ENCODE assay signal across 8 cellular contexts in the genomic region with DNA sequence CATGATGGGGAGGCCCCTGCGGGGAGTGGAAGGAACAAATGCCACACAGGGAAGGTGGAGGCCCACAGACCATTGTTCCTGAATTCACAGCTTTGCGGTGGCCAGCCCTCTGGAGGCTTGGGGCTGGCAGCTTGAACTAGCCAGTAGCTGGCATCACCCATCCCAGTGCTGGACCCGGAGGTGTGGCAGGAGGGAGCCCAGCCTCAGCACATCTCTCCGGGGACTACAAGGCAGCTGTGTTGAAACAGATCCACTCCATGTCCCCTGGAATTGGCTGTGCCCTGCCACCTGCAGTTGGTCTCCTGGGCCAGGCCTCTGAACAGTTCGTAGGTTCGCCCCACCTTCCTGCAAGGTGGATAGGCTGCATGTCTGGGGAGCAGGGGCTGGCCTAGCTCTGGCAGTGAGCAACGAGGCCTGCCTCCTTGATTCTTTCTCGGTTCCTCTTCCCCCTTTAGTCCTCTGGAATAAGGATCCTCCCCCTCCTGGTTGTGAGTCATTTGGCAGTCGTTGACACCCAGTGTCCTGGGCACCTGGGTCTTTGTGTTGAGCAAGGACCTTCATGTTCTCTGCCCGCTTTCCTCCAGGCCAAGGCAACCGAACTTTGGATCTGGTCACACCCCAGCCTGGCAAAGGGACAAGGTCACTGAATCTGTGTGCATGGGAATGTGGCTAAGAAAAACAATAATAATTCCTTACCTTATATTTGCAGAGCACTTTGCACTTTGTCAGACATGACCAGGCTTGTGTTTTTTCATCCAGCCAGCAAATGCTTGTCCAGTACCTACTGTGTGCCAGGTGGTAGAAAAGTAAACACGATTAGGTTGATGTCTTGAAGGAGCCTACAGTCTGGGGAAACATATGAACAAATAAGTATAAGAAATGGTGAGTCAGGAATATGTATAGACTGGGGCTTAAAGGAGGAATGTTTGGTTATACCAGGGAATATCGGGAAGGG. TPM values are rescaled to one million over a fixed set of nuclear protein-coding genes. Genes with fewer than 3 reads are reported as not detected.
DNase-seq lines count a peak whose midpoint lies in the region; ATAC-seq and TF ChIP-seq lines count a peak whose summit lies in the region.

No MANE protein-coding gene starts in this region.

- no peak overlapping the region for H3K4me3 Mint-ChIP-seq in activated naive CD8-positive, alpha-beta T cell treated with anti-CD3 and anti-CD28 coated beads, Interleukin-2, amount 10 ng/mL, durations not matched to agents 7 days and 5 days
- H3K4me3 Mint-ChIP-seq in activated naive CD8-positive, alpha-beta T cell treated with anti-CD3 and anti-CD28 coated beads, Interleukin-2, amount 50 U/mL, for 24 hours = no peak overlapping the region

- H3K4me1 Mint-ChIP-seq in activated naive CD8-positive, alpha-beta T cell treated with anti-CD3 and anti-CD28 coated beads, Interleukin-2, amount 10 ng/mL, durations not matched to agents 7 days and 5 days = peaks cover 4% of the 10 kb centered on the region
- peaks cover 13% of the 10 kb centered on the region for H3K4me1 Mint-ChIP-seq in activated naive CD8-positive, alpha-beta T cell treated with anti-CD3 and anti-CD28 coated beads, Interleukin-2, amount 50 U/mL, for 24 hours

- 38% methylated on average over 13 of the region's 13 CpGs for WGBS in aorta, 2 donors

- H3K36me3 Mint-ChIP-seq in activated naive CD8-positive, alpha-beta T cell treated with anti-CD3 and anti-CD28 coated beads, Interleukin-2, amount 10 ng/mL, durations not matched to agents 7 days and 5 days = peaks cover 6% of the 10 kb centered on the region
- peaks cover 4% of the 10 kb centered on the region for H3K36me3 Mint-ChIP-seq in activated naive CD8-positive, alpha-beta T cell treated with anti-CD3 and anti-CD28 coated beads, Interleukin-2, amount 50 U/mL, for 24 hours (ENCODE audit: low read depth)

- H3K4me3 ChIP-seq in left lung (no peak overlapping the region), aorta (ENCODE audit: low read length in 2 of 2) (no peak overlapping the region)

- H3K27me3 Mint-ChIP-seq in activated naive CD8-positive, alpha-beta T cell treated with anti-CD3 and anti-CD28 coated beads, Interleukin-2, amount 10 ng/mL, durations not matched to agents 7 days and 5 days = no peaks in the 10 kb centered on the region
- no peaks in the 10 kb centered on the region for H3K27me3 Mint-ChIP-seq in activated naive CD8-positive, alpha-beta T cell treated with anti-CD3 and anti-CD28 coated beads, Interleukin-2, amount 50 U/mL, for 24 hours

- H3K4me1 ChIP-seq in left lung (peaks cover 29 to 70% of the 10 kb centered on the region in 2 donors), aorta (ENCODE audit: control insufficient read depth in 1 of 2, insufficient read depth in 2 of 2, low read length in 2 of 2) (no peaks in the 10 kb centered on the region)

- H3K9me3 Mint-ChIP-seq in activated naive CD8-positive, alpha-beta T cell treated with anti-CD3 and anti-CD28 coated beads, Interleukin-2, amount 10 ng/mL, durations not matched to agents 7 days and 5 days = no peaks in the 10 kb centered on the region
- no peaks in the 10 kb centered on the region for H3K9me3 Mint-ChIP-seq in activated naive CD8-positive, alpha-beta T cell treated with anti-CD3 and anti-CD28 coated beads, Interleukin-2, amount 50 U/mL, for 24 hours

- no peaks in the 10 kb centered on the region for H3K9me3 ChIP-seq in left lung
- H3K9me3 ChIP-seq in aorta (ENCODE audit: control insufficient read depth, low read length) = no peaks in the 10 kb centered on the region

- DNase-seq in activated naive CD8-positive, alpha-beta T cell treated with anti-CD3 and anti-CD28 coated beads, Interleukin-2, amount 10 ng/mL, durations not matched to agents 7 days and 5 days = no peak
- DNase-seq in activated naive CD8-positive, alpha-beta T cell treated with anti-CD3 and anti-CD28 coated beads, Interleukin-2, amount 50 U/mL, for 24 hours = no peak
- peak; percentile 76 for DNase-seq in amniotic epithelial cell (ENCODE audit: low read depth)
- DNase-seq in left lung = peak; percentile 68 to 74
- peak in 1 of 2 donors; percentile 82 for DNase-seq in aorta
- no peak for DNase-seq in hippocampal formation (lab: John Stamatoyannopoulos, UW)
- no peak for DNase-seq in GM13977 (ENCODE audit: low spot score)

- TF ChIP-seq CTCF in left lung (IDR thresholded peaks at IDR 0.05) = no peak
- TF ChIP-seq CTCF in GM13977 (IDR thresholded peaks at IDR 0.05; ENCODE audit: extremely low read depth, insufficient read depth, missing control alignments) = no peak

- peak overlapping the region; percentile 76 to 79 for H3K27ac ChIP-seq in left lung
- H3K27ac ChIP-seq in aorta (ENCODE audit: low read depth in 1 of 2, low read length in 2 of 2) = peak overlapping the region; percentile 53 to 66

- POLR2A ChIA-PET in activated naive CD8-positive, alpha-beta T cell treated with anti-CD3 and anti-CD28 coated beads, Interleukin-2, amount 10 ng/mL, durations not matched to agents 7 days and 5 days (lab: Charles Lee) = no interaction called here

- H3K27me3 ChIP-seq in left lung = no peaks in the 10 kb centered on the region
- H3K27me3 ChIP-seq in aorta (ENCODE audit: control insufficient read depth in 1 of 2, insufficient read depth in 2 of 2, low read length in 1 of 2) = no peaks in the 10 kb centered on the region

- no peak for ATAC-seq in activated naive CD8-positive, alpha-beta T cell treated with anti-CD3 and anti-CD28 coated beads, Interleukin-2, amount 10 ng/mL, durations not matched to agents 7 days and 5 days (ENCODE audit: low read depth)
- no peak for ATAC-seq in activated naive CD8-positive, alpha-beta T cell treated with anti-CD3 and anti-CD28 coated beads, Interleukin-2, amount 50 U/mL, for 24 hours
- ATAC-seq in left lung (peak; percentile 51), aorta (ENCODE audit: low FRiP score) (no peak), GM18870 (IDR thresholded peaks at IDR 0.05; ENCODE audit: unreplicated experiment) (no peak)

- in situ Hi-C loops in GM13977 (cut with MboI; ENCODE audit: low pct_unique_long_range_greater_than_20kb, low sequenced_read_pairs, unreplicated experiment) = no loop called here

- H3K27ac Mint-ChIP-seq in activated naive CD8-positive, alpha-beta T cell treated with anti-CD3 and anti-CD28 coated beads, Interleukin-2, amount 10 ng/mL, durations not matched to agents 7 days and 5 days = peak overlapping the region; percentile 59
- no peak overlapping the region for H3K27ac Mint-ChIP-seq in activated naive CD8-positive, alpha-beta T cell treated with anti-CD3 and anti-CD28 coated beads, Interleukin-2, amount 50 U/mL, for 24 hours

- H3K36me3 ChIP-seq in left lung (peaks cover 0 to 12% of the 10 kb centered on the region in 2 donors), aorta (ENCODE audit: control insufficient read depth in 1 of 2, insufficient read depth in 2 of 2, low read length in 1 of 2) (no peaks in the 10 kb centered on the region)

- intact Hi-C loops in left lung (cut with DNase I) = no loop called here
- intact Hi-C loops in aorta (cut with DNase I) = no loop called here

RNA-seq across cellular contexts. Expression of a gene that starts 29.6 kb away (rescaled TPM):
- total RNA-seq in activated naive CD8-positive, alpha-beta T cell treated with anti-CD3 and anti-CD28 coated beads, Interleukin-2, amount 10 ng/mL, durations not matched to agents 7 days and 5 days = 10 to 100 TPM; 57.1 to 59.3 TPM
- 10 to 100 TPM; 43.3 to 53.4 TPM for total RNA-seq in left lung
- total RNA-seq in aorta = 10 to 100 TPM; 29.7 to 53.2 TPM
- polyA plus RNA-seq in aorta = 10 to 100 TPM; 12.0 to 24.3 TPM

RNA-seq across cellular contexts. Expression of a gene that starts 55.0 kb away (rescaled TPM):
- total RNA-seq in activated naive CD8-positive, alpha-beta T cell treated with anti-CD3 and anti-CD28 coated beads, Interleukin-2, amount 10 ng/mL, durations not matched to agents 7 days and 5 days = 10 to 100 TPM; 38.6 to 46.8 TPM
- total RNA-seq in left lung = 100 to 1,000 TPM in 1 of 2 donors, 10 to 100 TPM in 1; 78.0 to 121 TPM
- total RNA-seq in aorta = 100 to 1,000 TPM; 122 to 165 TPM
- 10 to 100 TPM; 50.1 to 53.3 TPM for polyA plus RNA-seq in aorta

Comparison
In these comparisons a context has a peak if more than half of its experiments do, and no peak if none do; other contexts are left out.
1. DNase-seq: peak in amniotic epithelial cell (single experiment) and left lung (2 of 2); none in activated naive CD8-positive, alpha-beta T cell treated with anti-CD3 and anti-CD28 coated beads, Interleukin-2, amount 10 ng/mL, durations not matched to agents 7 days and 5 days (single experiment), activated naive CD8-positive, alpha-beta T cell treated with anti-CD3 and anti-CD28 coated beads, Interleukin-2, amount 50 U/mL, for 24 hours (single experiment), hippocampal formation (0 of 2) and GM13977 (single experiment).